Comparison of ENCODE assay signal across 8 cellular contexts in genomic region chr1:23745515-23745914, GRCh38. TPM values are rescaled to one million over a fixed set of nuclear protein-coding genes. Genes with fewer than 3 reads are reported as not detected.
A peak's percentile ranks its signal among the peaks of the same experiment; 100 is the strongest.
DNase-seq lines count a peak whose midpoint lies in the region; ATAC-seq and TF ChIP-seq lines count a peak whose summit lies in the region.

No MANE protein-coding gene starts in this region.

- BruUV-seq in OCI-LY7 (replicated peaks; lab: Mats Ljungman, UMichigan): no TSS peak

- TF ChIP-seq CTCF in GM12864 (IDR thresholded peaks at IDR 0.05; ENCODE audit: low read depth, low read length, missing control alignments) (peak; percentile 65), OCI-LY7 (conservative IDR thresholded peaks at IDR 0.05; ENCODE audit: low read length) (peak; percentile 75), chondrocyte (IDR thresholded peaks at IDR 0.05) (peak; percentile 69), osteocyte (IDR thresholded peaks at IDR 0.05) (peak; percentile 41)

- POLR2A ChIA-PET in OCI-LY7 (lab: Charles Lee): interaction anchor here (0.6 to 1.1 kb wide), 8 partner anchors 13 to 406 kb away, joined by 3 to 6 read pairs (median 4); partner anchors contain the start of gene HNRNPR

- CTCF ChIA-PET in OCI-LY7 (lab: Charles Lee; ENCODE audit: unreplicated experiment): interaction anchor here (0.6 kb wide), 1 partner anchor 85 kb away, joined by 12 read pairs; no protein-coding TSS in a partner anchor

- no peaks in the 10 kb centered on the region for H3K9me3 ChIP-seq in OCI-LY7 (ENCODE audit: low read length)
- no peaks in the 10 kb centered on the region for H3K9me3 ChIP-seq in aorta (ENCODE audit: control insufficient read depth, low read length)

- peaks cover 59% of the 10 kb centered on the region for H3K79me2 ChIP-seq in OCI-LY7 (ENCODE audit: insufficient read depth, low read depth, low read length)

- H3K27ac ChIP-seq in OCI-LY7 (ENCODE audit: low read depth, low read length, poor library complexity, severe bottlenecking) (no peak overlapping the region), aorta (ENCODE audit: low read depth in 1 of 2, low read length in 2 of 2) (no peak overlapping the region)

- H3K4me1 Mint-ChIP-seq in chondrocyte (ENCODE audit: low read depth) (peaks cover 42% of the 10 kb centered on the region), osteocyte (ENCODE audit: unreplicated experiment) (peaks cover 35% of the 10 kb centered on the region)

- no peaks in the 10 kb centered on the region for H3K27me3 Mint-ChIP-seq in chondrocyte (ENCODE audit: low read depth)
- no peaks in the 10 kb centered on the region for H3K27me3 Mint-ChIP-seq in osteocyte (ENCODE audit: unreplicated experiment)

- H3K4me1 ChIP-seq in OCI-LY7 (ENCODE audit: insufficient read depth, low read length, poor library complexity, severe bottlenecking) (peaks cover 29% of the 10 kb centered on the region), aorta (ENCODE audit: control insufficient read depth in 1 of 2, insufficient read depth in 2 of 2, low read length in 2 of 2) (peaks cover 2 to 3% of the 10 kb centered on the region in 2 donors)

- 65% methylated on average over 1 of the region's 1 CpG for whole genome bisulfite sequencing in aorta, 2 donors

- peaks cover 2% of the 10 kb centered on the region for H3K36me3 Mint-ChIP-seq in chondrocyte (ENCODE audit: low read depth)
- peaks cover 8% of the 10 kb centered on the region for H3K36me3 Mint-ChIP-seq in osteocyte (ENCODE audit: unreplicated experiment)

- no peak overlapping the region for H2AFZ ChIP-seq in OCI-LY7 (ENCODE audit: low read length)

- no peaks in the 10 kb centered on the region for H3K9me2 ChIP-seq in OCI-LY7 (ENCODE audit: insufficient read depth, low read length)

- H3K4me3 ChIP-seq in GM12864 (ENCODE audit: low read depth, low read length) (peak overlapping the region; percentile 81; the same call in 1 of the 2 replicates), OCI-LY7 (ENCODE audit: low read depth, low read length, poor library complexity, severe bottlenecking) (peak overlapping the region; percentile 91), aorta (ENCODE audit: low read length in 2 of 2) (no peak overlapping the region)

- H3K9me3 Mint-ChIP-seq in chondrocyte (ENCODE audit: low read depth) (no peaks in the 10 kb centered on the region), osteocyte (ENCODE audit: unreplicated experiment) (no peaks in the 10 kb centered on the region)

- H3K27me3 ChIP-seq in aorta (ENCODE audit: control insufficient read depth in 1 of 2, insufficient read depth in 2 of 2, low read length in 1 of 2): no peaks in the 10 kb centered on the region

- H3K27ac Mint-ChIP-seq in chondrocyte (ENCODE audit: unreplicated experiment): peak overlapping the region; percentile 95
- H3K27ac Mint-ChIP-seq in osteocyte (ENCODE audit: unreplicated experiment): peak overlapping the region; percentile 91

- DNase-seq in AG08396 (ENCODE audit: low spot score) (peak; percentile 68), GM12864 (ENCODE audit: low read depth) (no peak), OCI-LY7 (ENCODE audit: low spot score) (peak; percentile 75), chondrocyte (ENCODE audit: low spot score) (no peak), osteocyte (ENCODE audit: extremely low spot score, unreplicated experiment) (no peak), aorta (no peak)
- DNase-seq in effector CD4-positive, alpha-beta T cell: no peak

- peaks cover 13% of the 10 kb centered on the region for H4K20me1 ChIP-seq in OCI-LY7 (ENCODE audit: insufficient read depth, low read length)

- H3K4me3 Mint-ChIP-seq in chondrocyte (ENCODE audit: unreplicated experiment): peak overlapping the region; percentile 89
- H3K4me3 Mint-ChIP-seq in osteocyte (ENCODE audit: unreplicated experiment): peak overlapping the region; percentile 90

- intact Hi-C loops in OCI-LY7 (cut with micrococcal nuclease; ENCODE audit: unreplicated experiment): loop anchor here (2.0 to 10.0 kb wide), 2 partner anchors 53 to 251 kb away; no protein-coding TSS in a partner anchor
- intact Hi-C loops in aorta (cut with DNase I): no loop called here

- H3K36me3 ChIP-seq in OCI-LY7 (ENCODE audit: insufficient read depth, low read length): peaks cover 44% of the 10 kb centered on the region
- H3K36me3 ChIP-seq in aorta (ENCODE audit: control insufficient read depth in 1 of 2, insufficient read depth in 2 of 2, low read length in 1 of 2): no peaks in the 10 kb centered on the region

- H3K4me2 ChIP-seq in OCI-LY7 (ENCODE audit: low read length): peak overlapping the region; percentile 95

- no peak for ATAC-seq in aorta (ENCODE audit: low FRiP score)
- no peak for ATAC-seq in HG02870 (IDR thresholded peaks at IDR 0.05; ENCODE audit: unreplicated experiment)

RNA-seq across cellular contexts. Expression of gene ELOA, which starts 2.2 kb away (rescaled TPM):
- 24.7 and 29.1 TPM in 2 replicates for total RNA-seq in OCI-LY7 (2014; rRNA removed; shearing (Covaris generic))
- total RNA-seq in OCI-LY7 (2022) (35.8 and 41.0 TPM in 2 replicates), chondrocyte (41.7 to 47.8 TPM (median 42.9 TPM) in 3 replicates), osteocyte (41.4 and 47.0 TPM in 2 replicates), aorta (10 to 100 TPM; 30.3 to 31.0 TPM)
- polyA plus RNA-seq in aorta: 10 to 100 TPM; 11.8 to 14.0 TPM

RNA-seq across cellular contexts. Expression of gene PITHD1, which starts 32.7 kb away (rescaled TPM):
- total RNA-seq in OCI-LY7 (2014; rRNA removed; shearing (Covaris generic)): 89.9 and 90.8 TPM in 2 replicates
- total RNA-seq in OCI-LY7 (2022): 63.6 and 67.2 TPM in 2 replicates
- total RNA-seq in chondrocyte: 36.2 to 36.5 TPM (median 36.4 TPM) in 3 replicates
- total RNA-seq in osteocyte: 42.4 and 44.3 TPM in 2 replicates
- total RNA-seq in aorta: 10 to 100 TPM; 34.9 to 39.8 TPM
- polyA plus RNA-seq in aorta: 10 to 100 TPM; 33.9 to 40.3 TPM

RNA-seq across cellular contexts. Expression of gene LYPLA2, which starts 45.4 kb away (rescaled TPM):
- total RNA-seq in OCI-LY7 (2014; rRNA removed; shearing (Covaris generic)): 65.1 and 91.2 TPM in 2 replicates
- total RNA-seq in OCI-LY7 (2022) (66.5 and 68.3 TPM in 2 replicates), chondrocyte (39.8 to 43.0 TPM (median 40.4 TPM) in 3 replicates), osteocyte (39.2 and 39.9 TPM in 2 replicates), aorta (10 to 100 TPM; 30.0 to 31.2 TPM)
- 10 to 100 TPM; 17.3 to 32.5 TPM for polyA plus RNA-seq in aorta

RNA-seq across cellular contexts. Expression of gene RPL11, which starts 53.9 kb away (rescaled TPM):
- 1,891 and 2,496 TPM in 2 replicates for total RNA-seq in OCI-LY7 (2014; rRNA removed; shearing (Covaris generic))
- 1,767 and 1,774 TPM in 2 replicates for total RNA-seq in OCI-LY7 (2022)
- 485 to 589 TPM (median 492 TPM) in 3 replicates for total RNA-seq in chondrocyte
- total RNA-seq in osteocyte: 823 and 843 TPM in 2 replicates
- 100 to 1,000 TPM; 707 to 819 TPM for total RNA-seq in aorta
- 1,000 to 10,000 TPM; 2,209 to 3,782 TPM for polyA plus RNA-seq in aorta

RNA-seq across cellular contexts. Expression of gene GALE, which starts 55.0 kb away (rescaled TPM):
- total RNA-seq in OCI-LY7 (2014; rRNA removed; shearing (Covaris generic)): 17.9 and 19.6 TPM in 2 replicates
- total RNA-seq in OCI-LY7 (2022) (16.0 and 16.8 TPM in 2 replicates), chondrocyte (24.9 to 34.0 TPM (median 25.7 TPM) in 3 replicates), osteocyte (17.5 and 20.0 TPM in 2 replicates), aorta (10 to 100 TPM; 13.6 to 18.5 TPM)
- polyA plus RNA-seq in aorta: 10 to 100 TPM in 1 of 2 donors, 1 to 10 TPM in 1; 9.9 to 23.2 TPM

Comparison
In these comparisons a context has a peak if more than half of its experiments do, and no peak if none do; other contexts are left out.
1. DNase-seq: peak in AG08396 (single experiment) and OCI-LY7 (single experiment); none in GM12864 (single experiment), chondrocyte (single experiment), osteocyte (single experiment), aorta (0 of 2) and effector CD4-positive, alpha-beta T cell (single experiment).
2. H3K4me3 ChIP-seq: peak in GM12864 (single experiment) and OCI-LY7 (single experiment); none in aorta (0 of 2).
3. Peak in every context shown above with its lines, with median percentiles within 50 percentile points of each other: CTCF ChIP-seq.